Comparison of ENCODE assay signal across 18 cellular contexts in genomic region chr4:1153567-1154090, GRCh38. TPM values are rescaled to one million over a fixed set of nuclear protein-coding genes. Genes with fewer than 3 reads are reported as not detected.
DNase-seq lines count a peak whose midpoint lies in the region; ATAC-seq and TF ChIP-seq lines count a peak whose summit lies in the region.
"Had no signal": no experiment of that assay in that cellular context is flagged by ENCODE, and none has a peak within 500 bp of the region (broad histone marks: within the 10 kb centered on the region; RNA-seq: fewer than 3 reads in every experiment).

No MANE protein-coding gene starts in this region.

- H3K36me3 ChIP-seq in body of pancreas (replicated peaks in 1 of 2; ENCODE audit: insufficient read depth in 1 of 2, low read depth in 2 of 2) (peaks cover 0 to 1% of the 10 kb centered on the region in 2 donors), osteoblast (ENCODE audit: insufficient read depth, low read length) (no peaks in the 10 kb centered on the region)
- H3K36me3 ChIP-seq: HAP-1 had no signal

- H3K4me3 ChIP-seq in body of pancreas: no peak overlapping the region
- H3K4me3 ChIP-seq in osteoblast (ENCODE audit: insufficient read depth, low read length): no peak overlapping the region
- H3K4me3 ChIP-seq: HAP-1 had no signal

- TF ChIP-seq CTCF in VCaP (conservative IDR thresholded peaks at IDR 0.05) (no peak), body of pancreas (IDR thresholded peaks at IDR 0.05) (no peak), osteoblast (IDR thresholded peaks at IDR 0.05; ENCODE audit: extremely low read depth, low read depth, low read length) (no peak)

- H4K20me1 ChIP-seq in osteoblast (ENCODE audit: insufficient read depth, low read length): no peaks in the 10 kb centered on the region

- no peak overlapping the region for H2AFZ ChIP-seq in osteoblast (ENCODE audit: low read length)

- H3K4me2 ChIP-seq in osteoblast (ENCODE audit: insufficient read depth, low read length): no peak overlapping the region

- H3K27me3 ChIP-seq in body of pancreas (no peaks in the 10 kb centered on the region), osteoblast (ENCODE audit: insufficient read depth, low read length) (peaks cover 8% of the 10 kb centered on the region)

- peak; percentile 58 for ATAC-seq in body of pancreas
- no peak for ATAC-seq in GM21447 (IDR thresholded peaks at IDR 0.05; ENCODE audit: unreplicated experiment)
- ATAC-seq: CD8-positive, alpha-beta T cell had no signal

- no peaks in the 10 kb centered on the region for H3K9me3 ChIP-seq in body of pancreas
- peaks cover 6% of the 10 kb centered on the region for H3K9me3 ChIP-seq in osteoblast (ENCODE audit: low read depth, low read length)

- 15 to 24% methylated on average over 11 of the region's 11 CpGs for WGBS in body of pancreas, 2 donors

- H3K4me1 ChIP-seq in body of pancreas: peaks cover 42% of the 10 kb centered on the region
- peaks cover 6% of the 10 kb centered on the region for H3K4me1 ChIP-seq in osteoblast (ENCODE audit: insufficient read depth, low read length)
- H3K4me1 ChIP-seq: HAP-1 had no signal

- TF ChIP-seq POLR2A in body of pancreas (IDR thresholded peaks at IDR 0.05): peak in 2 of 3 donors; percentile 68 to 72

- intact Hi-C loops in body of pancreas (cut with DNase I): no loop called here

- H3K27ac ChIP-seq in VCaP: peak overlapping the region; percentile 100
- H3K27ac ChIP-seq in body of pancreas: peak overlapping the region; percentile 88 to 95 (median 93)
- no peak overlapping the region for H3K27ac ChIP-seq in osteoblast (ENCODE audit: low read depth, low read length)

- DNase-seq in body of pancreas (peak; percentile 74 to 87 (median 76)), osteoblast (ENCODE audit: insufficient read length, low spot score, missing footprints) (peak; percentile 18), T1000 (lab: John Stamatoyannopoulos, UW) (no peak), COLO668 (lab: John Stamatoyannopoulos, UW; ENCODE audit: unreplicated experiment) (no peak), NCI-H2081 (lab: John Stamatoyannopoulos, UW) (no peak)
- DNase-seq: C1 segment of cervical spinal cord; CD4-positive, CD25-positive, alpha-beta regulatory T cell; CD8-positive, alpha-beta T cell; DMS 273 treated with DMSO at 0.1 percent for 48 hours; DMS79; EL; GDM1; GOT3; HFFc6 had no signal

- H3K79me2 ChIP-seq in osteoblast (ENCODE audit: insufficient read depth, low read length): no peaks in the 10 kb centered on the region

RNA-seq across cellular contexts. Expression of gene SPON2, which starts 18.8 kb away (rescaled TPM):
- total RNA-seq in body of pancreas: 10 to 100 TPM; 25.4 to 33.5 TPM
- 29.8 and 38.7 TPM in 2 replicates for total RNA-seq in osteoblast

RNA-seq across cellular contexts. Expression of gene RNF212, which starts 40.3 kb away (rescaled TPM):
- total RNA-seq in body of pancreas (10 to 100 TPM in 1 of 2 donors, 1 to 10 TPM in 1; 8.2 to 20.5 TPM), osteoblast (7.1 and 7.6 TPM in 2 replicates)
- total RNA-seq: A172, HFFc6 had no signal

Comparison
In these comparisons a context has a peak if more than half of its experiments do, and no peak if none do; other contexts are left out.
1. DNase-seq: peak in body of pancreas (4 of 4) and osteoblast (single experiment); none in T1000 (single experiment), COLO668 (single experiment) and NCI-H2081 (0 of 2).